ENCODE assay signal across 21 cellular contexts in genomic region chr2:23826771-23827170, GRCh38.
DNase-seq lines count a peak whose midpoint lies in the region; ATAC-seq and TF ChIP-seq lines count a peak whose summit lies in the region.
"Had no signal": no experiment of that assay in that cellular context is flagged by ENCODE, and none has a peak within 500 bp of the region (broad histone marks: within the 10 kb centered on the region; RNA-seq: fewer than 3 reads in every experiment).

No MANE protein-coding gene starts in this region.

- TF ChIP-seq CTCF in CD4-positive, alpha-beta T cell (IDR thresholded peaks at IDR 0.05), result no peak
- TF ChIP-seq CTCF in activated B cell treated with CpG ODN at 0.5 μM for 24 hours (IDR thresholded peaks at IDR 0.05), result no peak
- no peak for TF ChIP-seq CTCF in foreskin keratinocyte (conservative IDR thresholded peaks at IDR 0.05)
- no peak for TF ChIP-seq CTCF in chondrocyte (IDR thresholded peaks at IDR 0.05)

- peak overlapping the region; percentile 10; the same call in 1 of the 2 replicates for H3K27ac ChIP-seq in ACC112 (ENCODE audit: low read depth, low read length)
- H3K27ac ChIP-seq in CD4-positive, alpha-beta T cell (ENCODE audit: low read depth, low read length), result no peak overlapping the region
- peak overlapping the region; percentile 41 for H3K27ac ChIP-seq in foreskin keratinocyte
- H3K27ac ChIP-seq: ascending aorta, heart left ventricle, Peyer's patch, skin epidermis, uterus had no signal

- POLR2A ChIA-PET in CD4-positive, alpha-beta T cell (lab: Charles Lee), result interaction anchor here (0.6 to 0.7 kb wide), 2 partner anchors 12 to 26 kb away, joined by 3 read pairs; no protein-coding TSS in a partner anchor
- POLR2A ChIA-PET in activated B cell treated with CpG ODN at 0.5 μM for 24 hours (lab: Charles Lee), result no interaction called here

- H2AFZ ChIP-seq in ACC112 (ENCODE audit: low read length, unreplicated experiment), result no peak overlapping the region

- intact Hi-C loops in CD4-positive, alpha-beta T cell (cut with DNase I, micrococcal nuclease), result loop anchor here in 1 of 2 experiments (5.0 kb wide), 1 partner anchor 556 kb away; no protein-coding TSS in a partner anchor
- intact Hi-C loops in activated B cell treated with CpG ODN at 0.5 μM for 24 hours (cut with micrococcal nuclease), result loop anchor here (10.0 kb wide), 2 partner anchors 158 to 558 kb away; no protein-coding TSS in a partner anchor

- H3K4me1 Mint-ChIP-seq in CD4-positive, alpha-beta T cell (ENCODE audit: low read depth), result no peaks in the 10 kb centered on the region
- H3K4me1 Mint-ChIP-seq in activated B cell treated with CpG ODN at 0.5 μM for 24 hours, result peaks cover 2% of the 10 kb centered on the region
- peaks cover 13% of the 10 kb centered on the region for H3K4me1 Mint-ChIP-seq in chondrocyte (ENCODE audit: low read depth)
- H3K4me1 Mint-ChIP-seq: activated naive CD4-positive, alpha-beta T cell treated with anti-CD3 and anti-CD28 coated beads, Interleukin-2, amount 10 ng/mL, durations not matched to agents 7 days and 5 days had no signal

- CTCF ChIA-PET in CD4-positive, alpha-beta T cell (lab: Charles Lee), result interaction anchor here (2.2 kb wide), 1 partner anchor 258 kb away, joined by 10 read pairs; the partner anchor contains the start of gene TP53I3
- CTCF ChIA-PET in activated B cell treated with CpG ODN at 0.5 μM for 24 hours (lab: Charles Lee), result interaction anchor here (0.9 to 6.2 kb wide), 3 partner anchors 24 to 257 kb away, joined by 3 to 86 read pairs (median 3); partner anchors contain the start of gene TP53I3

- H3K4me1 ChIP-seq in ACC112 (ENCODE audit: control insufficient read depth, insufficient read depth, low read length, unreplicated experiment) (peaks cover 39% of the 10 kb centered on the region), foreskin keratinocyte (peaks cover 18% of the 10 kb centered on the region)
- H3K4me1 ChIP-seq: ascending aorta, Peyer's patch, uterus had no signal

- H3K9me3 Mint-ChIP-seq in CD4-positive, alpha-beta T cell, result no peaks in the 10 kb centered on the region
- no peaks in the 10 kb centered on the region for H3K9me3 Mint-ChIP-seq in activated B cell treated with CpG ODN at 0.5 μM for 24 hours
- no peaks in the 10 kb centered on the region for H3K9me3 Mint-ChIP-seq in chondrocyte (ENCODE audit: low read depth)
- H3K9me3 Mint-ChIP-seq: activated naive CD4-positive, alpha-beta T cell treated with anti-CD3 and anti-CD28 coated beads, Interleukin-2, amount 10 ng/mL, durations not matched to agents 7 days and 5 days had no signal

- H3K27me3 Mint-ChIP-seq in CD4-positive, alpha-beta T cell, result no peaks in the 10 kb centered on the region
- H3K27me3 Mint-ChIP-seq in activated B cell treated with CpG ODN at 0.5 μM for 24 hours (no peaks in the 10 kb centered on the region), chondrocyte (ENCODE audit: low read depth) (no peaks in the 10 kb centered on the region)
- H3K27me3 Mint-ChIP-seq: activated naive CD4-positive, alpha-beta T cell treated with anti-CD3 and anti-CD28 coated beads, Interleukin-2, amount 10 ng/mL, durations not matched to agents 7 days and 5 days had no signal

- H3K4me3 ChIP-seq in ACC112 (ENCODE audit: low read depth, low read length), result no peak overlapping the region
- H3K4me3 ChIP-seq: ascending aorta, heart left ventricle, Peyer's patch, skin epidermis, uterus had no signal

- peaks cover 38% of the 10 kb centered on the region for H3K36me3 Mint-ChIP-seq in CD4-positive, alpha-beta T cell (ENCODE audit: low read depth)
- peaks cover 30% of the 10 kb centered on the region for H3K36me3 Mint-ChIP-seq in activated B cell treated with CpG ODN at 0.5 μM for 24 hours (ENCODE audit: low read depth)
- H3K36me3 Mint-ChIP-seq in chondrocyte (ENCODE audit: low read depth), result no peaks in the 10 kb centered on the region

- no peaks in the 10 kb centered on the region for H3K27me3 ChIP-seq in ACC112 (ENCODE audit: insufficient read depth, low read length)
- H3K27me3 ChIP-seq in CD4-positive, alpha-beta T cell (ENCODE audit: control insufficient read depth, insufficient read depth, low read length), result no peaks in the 10 kb centered on the region
- no peaks in the 10 kb centered on the region for H3K27me3 ChIP-seq in foreskin keratinocyte
- H3K27me3 ChIP-seq: ascending aorta, heart left ventricle, Peyer's patch, uterus had no signal

- no peaks in the 10 kb centered on the region for H3K36me3 ChIP-seq in ACC112 (ENCODE audit: insufficient read depth, low read length)
- H3K36me3 ChIP-seq: uterus had no signal

- H3K79me2 ChIP-seq in ACC112 (ENCODE audit: control insufficient read depth, insufficient read depth, low read length, unreplicated experiment), result no peaks in the 10 kb centered on the region

- H3K27ac Mint-ChIP-seq in CD4-positive, alpha-beta T cell, result peak overlapping the region; percentile 43
- H3K27ac Mint-ChIP-seq in activated B cell treated with CpG ODN at 0.5 μM for 24 hours (peak overlapping the region; percentile 30), chondrocyte (ENCODE audit: unreplicated experiment) (no peak overlapping the region)
- H3K27ac Mint-ChIP-seq: activated naive CD4-positive, alpha-beta T cell treated with anti-CD3 and anti-CD28 coated beads, Interleukin-2, amount 10 ng/mL, durations not matched to agents 7 days and 5 days had no signal

- no peak for DNase-seq in CD4-positive, alpha-beta T cell
- DNase-seq in activated B cell treated with CpG ODN at 0.5 μM for 24 hours, result no peak
- peak in 1 of 2 donors; percentile 72 for DNase-seq in foreskin keratinocyte
- DNase-seq in anterior cingulate cortex (lab: John Stamatoyannopoulos, UW), result no peak
- DNase-seq in chondrocyte (ENCODE audit: low spot score), result no peak
- DNase-seq: activated CD4-positive, CD25-positive, alpha-beta regulatory T cell treated with anti-CD3 and anti-CD28 coated beads, Interleukin-2, amount 50 U/mL, for 72 hours; activated naive CD4-positive, alpha-beta T cell treated with anti-CD3 and anti-CD28 coated beads, Interleukin-2, amount 10 ng/mL, durations not matched to agents 7 days and 5 days; DMS153; GDM1; heart left ventricle; KG1; left cardiac atrium; mesendoderm; NCI-H1436; NCI-H524 treated with DMSO at 0.1 percent for 48 hours; Peyer's patch; uterus had no signal

- H3K4me3 Mint-ChIP-seq in CD4-positive, alpha-beta T cell, result no peak overlapping the region
- H3K4me3 Mint-ChIP-seq in activated B cell treated with CpG ODN at 0.5 μM for 24 hours, result no peak overlapping the region
- H3K4me3 Mint-ChIP-seq in chondrocyte (ENCODE audit: unreplicated experiment), result no peak overlapping the region
- H3K4me3 Mint-ChIP-seq: activated naive CD4-positive, alpha-beta T cell treated with anti-CD3 and anti-CD28 coated beads, Interleukin-2, amount 10 ng/mL, durations not matched to agents 7 days and 5 days had no signal

- H3K9me3 ChIP-seq in CD4-positive, alpha-beta T cell (ENCODE audit: control insufficient read depth, low read length), result no peaks in the 10 kb centered on the region
- H3K9me3 ChIP-seq: ascending aorta, heart left ventricle, Peyer's patch, uterus had no signal

- ATAC-seq in CD4-positive, alpha-beta T cell (ENCODE audit: poor library complexity), result no peak
- no peak for ATAC-seq in activated B cell treated with CpG ODN at 0.5 μM for 24 hours (ENCODE audit: low read depth)
- ATAC-seq in foreskin keratinocyte, result peak; percentile 82
- no peak for ATAC-seq in HG02763 (IDR thresholded peaks at IDR 0.05; ENCODE audit: unreplicated experiment)
- ATAC-seq: heart left ventricle, left cardiac atrium had no signal
